Comparison of ENCODE assay signal across 1 cellular context in genomic region chrX:153705411-153706060, GRCh38.
TF ChIP-seq lines count a peak whose summit lies in the region.

No MANE protein-coding gene starts in this region.

TF ChIP-seq in HepG2, 621 proteins besides CTCF, POLR2A, EP300 and RAD21:
- TF ChIP-seq ZBTB33 (CRISPR knock-in tag; IDR thresholded peaks at IDR 0.05) (peak; percentile 71; the same call in 1 of the 2 replicates), RBFOX2 (IDR thresholded peaks at IDR 0.05; ENCODE audit: low read depth, low read length) (0 out of 2 replicates have a peak, but pooled peaks have one; percentile 23)
